ENCODE assay signal across 19 cellular contexts in the genomic region with DNA sequence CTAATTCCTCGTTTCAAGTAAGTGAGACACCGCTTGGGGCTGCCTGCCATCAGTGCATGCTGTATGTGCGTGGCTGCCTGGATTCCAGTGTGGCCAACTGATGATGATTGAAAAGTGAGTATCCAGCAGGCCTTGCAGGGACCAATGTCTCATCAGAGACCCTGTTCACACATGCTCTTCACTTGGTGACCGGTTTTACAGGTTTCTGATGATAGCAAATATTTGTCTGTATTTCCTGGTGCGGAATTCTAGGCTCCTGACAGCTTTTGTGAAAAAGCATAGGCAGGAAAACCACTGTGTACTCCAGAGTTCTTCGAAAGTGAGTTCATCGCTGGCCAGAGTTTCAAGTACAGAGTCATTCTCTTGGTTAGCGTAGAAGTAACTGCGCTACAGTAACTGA. TPM values are rescaled to one million over a fixed set of nuclear protein-coding genes. Genes with fewer than 3 reads are reported as not detected.
DNase-seq lines count a peak whose midpoint lies in the region; FAIRE-seq and TF ChIP-seq lines count a peak whose summit lies in the region.
"Had no signal": no experiment of that assay in that cellular context is flagged by ENCODE, and none has a peak within 500 bp of the region (broad histone marks: within the 10 kb centered on the region; RNA-seq: fewer than 3 reads in every experiment).

No MANE protein-coding gene starts in this region.

- no peaks in the 10 kb centered on the region for H3K36me3 ChIP-seq in bronchial epithelial cell (ENCODE audit: control insufficient read depth, insufficient read depth, low read length)

- H3K4me3 Mint-ChIP-seq in progenitor cell of endocrine pancreas (ENCODE audit: low read depth), result no peak overlapping the region
- no peak overlapping the region for H3K4me3 Mint-ChIP-seq in activated naive CD4-positive, alpha-beta T cell treated with anti-CD3 and anti-CD28 coated beads for 36 hours
- H3K4me3 Mint-ChIP-seq: activated CD4-positive, alpha-beta T cell treated with anti-CD3 and anti-CD28 coated beads, Interleukin-2, amount 10 ng/mL, durations not matched to agents 24 days and 14 days; CD4-positive, alpha-beta T cell; H9; stimulated activated effector memory CD8-positive, alpha-beta T cell treated with anti-CD3 and anti-CD28 coated beads, Interleukin-12 subunit alpha, Interleukin-12 subunit beta, amount 100 ng/mL, for 72 hours had no signal

- TF ChIP-seq CTCF in bronchial epithelial cell (IDR thresholded peaks at IDR 0.05; ENCODE audit: insufficient read depth, low read length, severe bottlenecking), result no peak
- TF ChIP-seq CTCF in progenitor cell of endocrine pancreas (IDR thresholded peaks at IDR 0.05; ENCODE audit: unreplicated experiment), result no peak

- CTCF ChIA-PET in activated naive CD4-positive, alpha-beta T cell treated with anti-CD3 and anti-CD28 coated beads for 36 hours (lab: Charles Lee), result no interaction called here

- peaks cover 35% of the 10 kb centered on the region for H3K4me1 Mint-ChIP-seq in progenitor cell of endocrine pancreas (ENCODE audit: low read depth)
- H3K4me1 Mint-ChIP-seq in activated naive CD4-positive, alpha-beta T cell treated with anti-CD3 and anti-CD28 coated beads for 36 hours (ENCODE audit: low read depth), result peaks cover 10% of the 10 kb centered on the region

- H3K27ac Mint-ChIP-seq in progenitor cell of endocrine pancreas, result peak overlapping the region; percentile 77
- no peak overlapping the region for H3K27ac Mint-ChIP-seq in activated naive CD4-positive, alpha-beta T cell treated with anti-CD3 and anti-CD28 coated beads for 36 hours
- H3K27ac Mint-ChIP-seq: activated CD4-positive, alpha-beta T cell treated with anti-CD3 and anti-CD28 coated beads, Interleukin-2, amount 10 ng/mL, durations not matched to agents 24 days and 14 days; CD4-positive, alpha-beta T cell; H9; IgD-negative memory B cell; stimulated activated effector memory CD8-positive, alpha-beta T cell treated with anti-CD3 and anti-CD28 coated beads, Interleukin-12 subunit alpha, Interleukin-12 subunit beta, amount 100 ng/mL, for 72 hours had no signal

- peak; percentile 67 for DNase-seq in NCI-H345 (lab: John Stamatoyannopoulos, UW)
- no peak for DNase-seq in NCI-H345 treated with DMSO at 0.1 percent for 48 hours (lab: John Stamatoyannopoulos, UW; ENCODE audit: unreplicated experiment)
- peak; percentile 62 for DNase-seq in NCI-H2029 treated with DMSO at 0.1 percent for 48 hours (lab: John Stamatoyannopoulos, UW)
- peak; percentile 99 for DNase-seq in bronchial epithelial cell (ENCODE audit: low read depth)
- DNase-seq in progenitor cell of endocrine pancreas (ENCODE audit: low spot score, unreplicated experiment), result no peak
- no peak for DNase-seq in activated naive CD4-positive, alpha-beta T cell treated with anti-CD3 and anti-CD28 coated beads for 36 hours
- no peak for DNase-seq in MV-4-11 (lab: John Stamatoyannopoulos, UW)
- DNase-seq in inferior parietal cortex (ENCODE audit: extremely low spot score), result no peak
- DNase-seq: activated CD4-positive, alpha-beta T cell treated with anti-CD3 and anti-CD28 coated beads, Interleukin-2, amount 10 ng/mL, durations not matched to agents 24 days and 14 days; CD4-positive, alpha-beta T cell; EL; H9; left cardiac atrium; NCI-H2081 treated with DMSO at 0.1 percent for 48 hours; NK-92 treated with Interleukin-12 subunit alpha and Interleukin-12 subunit beta, amount 100 ng/mL, for 24 hours; RPMI8226; SW 1271 had no signal

- H3K36me3 Mint-ChIP-seq in progenitor cell of endocrine pancreas (ENCODE audit: insufficient read depth), result no peaks in the 10 kb centered on the region
- no peaks in the 10 kb centered on the region for H3K36me3 Mint-ChIP-seq in activated naive CD4-positive, alpha-beta T cell treated with anti-CD3 and anti-CD28 coated beads for 36 hours (ENCODE audit: low read depth)
- H3K36me3 Mint-ChIP-seq: IgD-negative memory B cell; stimulated activated effector memory CD8-positive, alpha-beta T cell treated with anti-CD3 and anti-CD28 coated beads, Interleukin-12 subunit alpha, Interleukin-12 subunit beta, amount 100 ng/mL, for 72 hours had no signal

- FAIRE-seq in bronchial epithelial cell (lab: Jason Lieb, UNC), result peak; percentile 98

- no peaks in the 10 kb centered on the region for H3K9me3 Mint-ChIP-seq in progenitor cell of endocrine pancreas (ENCODE audit: low read depth)
- no peaks in the 10 kb centered on the region for H3K9me3 Mint-ChIP-seq in activated naive CD4-positive, alpha-beta T cell treated with anti-CD3 and anti-CD28 coated beads for 36 hours
- H3K9me3 Mint-ChIP-seq: activated CD4-positive, alpha-beta T cell treated with anti-CD3 and anti-CD28 coated beads, Interleukin-2, amount 10 ng/mL, durations not matched to agents 24 days and 14 days; CD4-positive, alpha-beta T cell; H9; IgD-negative memory B cell had no signal

- no peak overlapping the region for H3K4me3 ChIP-seq in bronchial epithelial cell (ENCODE audit: low read depth, low read length)

- peaks cover 9% of the 10 kb centered on the region for H3K27me3 Mint-ChIP-seq in progenitor cell of endocrine pancreas
- H3K27me3 Mint-ChIP-seq in activated naive CD4-positive, alpha-beta T cell treated with anti-CD3 and anti-CD28 coated beads for 36 hours (ENCODE audit: low read depth), result peaks cover 2% of the 10 kb centered on the region
- H3K27me3 Mint-ChIP-seq: CD4-positive, alpha-beta T cell had no signal

- intact Hi-C loops in activated naive CD4-positive, alpha-beta T cell treated with anti-CD3 and anti-CD28 coated beads for 36 hours (cut with micrococcal nuclease), result no loop called here

- no peaks in the 10 kb centered on the region for H3K27me3 ChIP-seq in bronchial epithelial cell (ENCODE audit: control insufficient read depth, insufficient read depth, low read length)

RNA-seq across cellular contexts. Expression of a gene that starts 13.8 kb away (rescaled TPM):
- total RNA-seq in bronchial epithelial cell (176 and 278 TPM in 2 replicates), progenitor cell of endocrine pancreas (357 and 378 TPM in 2 replicates)
- 100 to 1,000 TPM; 248 to 261 TPM for total RNA-seq in activated naive CD4-positive, alpha-beta T cell treated with anti-CD3 and anti-CD28 coated beads for 36 hours

Comparison
In these comparisons a context has a peak if more than half of its experiments do, and no peak if none do; other contexts are left out.
1. DNase-seq: peak in NCI-H345 (single experiment), NCI-H2029 treated with DMSO at 0.1 percent for 48 hours (single experiment) and bronchial epithelial cell (single experiment); none in NCI-H345 treated with DMSO at 0.1 percent for 48 hours (single experiment), progenitor cell of endocrine pancreas (single experiment), activated naive CD4-positive, alpha-beta T cell treated with anti-CD3 and anti-CD28 coated beads for 36 hours (single experiment), MV-4-11 (single experiment) and inferior parietal cortex (single experiment).